In genomic region chr1:27568247-27569087, GRCh38 we compare ENCODE assay signal across 8 cellular contexts. TPM values are rescaled to one million over a fixed set of nuclear protein-coding genes. Genes with fewer than 3 reads are reported as not detected.
DNase-seq lines count a peak whose midpoint lies in the region; FAIRE-seq and TF ChIP-seq lines count a peak whose summit lies in the region.

No MANE protein-coding gene starts in this region.

- H3K9ac ChIP-seq in MM.1S (ENCODE audit: low read length): no peak overlapping the region; the same call in 1 of the 2 replicates

- no peaks in the 10 kb centered on the region for H3K27me3 ChIP-seq in MM.1S (replicated peaks; ENCODE audit: insufficient read depth, low read length)
- no peaks in the 10 kb centered on the region for H3K27me3 ChIP-seq in right atrium auricular region

- peaks cover 6% of the 10 kb centered on the region for H3K36me3 Mint-ChIP-seq in T-helper 1 cell treated with Interleukin-12 subunit alpha and Interleukin-12 subunit beta and Interleukin-4 antibody, amounts not matched to agents 30 μg/mL and 1 μg/mL, for 36 hours (ENCODE audit: low read depth)

- peaks cover 28% of the 10 kb centered on the region for H3K4me1 Mint-ChIP-seq in T-helper 1 cell treated with Interleukin-12 subunit alpha and Interleukin-12 subunit beta and Interleukin-4 antibody, amounts not matched to agents 30 μg/mL and 1 μg/mL, for 36 hours (ENCODE audit: low read depth)

- peaks cover 6% of the 10 kb centered on the region for H3K4me1 ChIP-seq in MM.1S (ENCODE audit: low read length)
- H3K4me1 ChIP-seq in right atrium auricular region: peaks cover 0 to 100% of the 10 kb centered on the region in 2 donors

- no peaks in the 10 kb centered on the region for H3K79me2 ChIP-seq in MM.1S (ENCODE audit: low read length)

- H3K9me3 ChIP-seq in MM.1S (replicated peaks; ENCODE audit: insufficient read depth, low read length) (no peaks in the 10 kb centered on the region), right atrium auricular region (no peaks in the 10 kb centered on the region)

- H3K27ac ChIP-seq in MM.1S (ENCODE audit: low read length) (no peak overlapping the region), right atrium auricular region (peak overlapping the region; percentile 90 to 96)

- H3K27me3 Mint-ChIP-seq in T-helper 1 cell treated with Interleukin-12 subunit alpha and Interleukin-12 subunit beta and Interleukin-4 antibody, amounts not matched to agents 30 μg/mL and 1 μg/mL, for 36 hours (ENCODE audit: low read depth): peaks cover under 1% of the 10 kb centered on the region

- TF ChIP-seq POLR2A in H54 (IDR thresholded peaks at IDR 0.05; ENCODE audit: low read depth, low read length): no peak

- H3K36me3 ChIP-seq in MM.1S (replicated peaks; ENCODE audit: insufficient read depth, low read length) (no peaks in the 10 kb centered on the region), right atrium auricular region (no peaks in the 10 kb centered on the region)

- peak overlapping the region; percentile 51; the same call in 1 of the 2 replicates for H3K4me3 ChIP-seq in MM.1S (ENCODE audit: low read length)
- peak overlapping the region in 1 of 2 donors; percentile 40 for H3K4me3 ChIP-seq in right atrium auricular region
- peak overlapping the region; percentile 8 for H3K4me3 ChIP-seq in retinal pigment epithelial cell (ENCODE audit: low read length)

- H2AFZ ChIP-seq in MM.1S (ENCODE audit: low read length): peak overlapping the region; percentile 76

- no peaks in the 10 kb centered on the region for H4K20me1 ChIP-seq in MM.1S (ENCODE audit: insufficient read depth, low read length)

- no peaks in the 10 kb centered on the region for H3F3A ChIP-seq in MM.1S (ENCODE audit: insufficient read depth, low read length)

- DNase-seq in G401 (ENCODE audit: low spot score): peak; percentile 89
- DNase-seq in H54 (ENCODE audit: insufficient read length, low spot score): peak; percentile 89
- DNase-seq in MM.1S: peak; percentile 98
- DNase-seq in amygdala (lab: John Stamatoyannopoulos, UW): peak in 34 of 56 donors; percentile 20 to 77 (median 45)
- peak; percentile 95 for DNase-seq in right atrium auricular region (ENCODE audit: low spot score)
- DNase-seq in retinal pigment epithelial cell (ENCODE audit: low read depth): peak; percentile 86
- no peak for DNase-seq in OCI-M2 (lab: John Stamatoyannopoulos, UW; ENCODE audit: unreplicated experiment)

- H3K9me3 Mint-ChIP-seq in T-helper 1 cell treated with Interleukin-12 subunit alpha and Interleukin-12 subunit beta and Interleukin-4 antibody, amounts not matched to agents 30 μg/mL and 1 μg/mL, for 36 hours: no peaks in the 10 kb centered on the region

- no peaks in the 10 kb centered on the region for H3K9me2 ChIP-seq in MM.1S (replicated peaks; ENCODE audit: insufficient read depth, low read length)

- in situ Hi-C loops in G401 (cut with HindIII; ENCODE audit: low sequenced_read_pairs): no loop called here

- TF ChIP-seq CTCF in MM.1S (IDR thresholded peaks at IDR 0.05; ENCODE audit: low read length) (peak; percentile 66), right atrium auricular region (IDR thresholded peaks at IDR 0.05) (peak; percentile 86 to 88), retinal pigment epithelial cell (conservative IDR thresholded peaks at IDR 0.05; ENCODE audit: low read depth, low read length) (peak; percentile 57)

- H3K4me2 ChIP-seq in MM.1S (ENCODE audit: low read depth, low read length): peak overlapping the region; percentile 89

- H3K4me3 Mint-ChIP-seq in T-helper 1 cell treated with Interleukin-12 subunit alpha and Interleukin-12 subunit beta and Interleukin-4 antibody, amounts not matched to agents 30 μg/mL and 1 μg/mL, for 36 hours: peak overlapping the region; percentile 78

- peak; percentile 23 for FAIRE-seq in H54 (lab: Jason Lieb, UNC)

- peak overlapping the region; percentile 83 for H3K27ac Mint-ChIP-seq in T-helper 1 cell treated with Interleukin-12 subunit alpha and Interleukin-12 subunit beta and Interleukin-4 antibody, amounts not matched to agents 30 μg/mL and 1 μg/mL, for 36 hours

RNA-seq across cellular contexts. Expression of gene AHDC1, which starts 35.5 kb away (rescaled TPM):
- total RNA-seq in G401 (2014; rRNA removed; shearing (Covaris generic)): 6.5 and 8.1 TPM in 2 replicates
- 10 to 100 TPM; 23.5 to 35.0 TPM for total RNA-seq in right atrium auricular region
